In genomic region chr6:2855061-2855519, GRCh38 we compare ENCODE assay signal across 1 cellular context.
TF ChIP-seq lines count a peak whose summit lies in the region.

No MANE protein-coding gene starts in this region.

TF ChIP-seq in A549, 52 proteins besides CTCF, POLR2A, EP300 and RAD21 (continued from another document):
- TF ChIP-seq POLR2AphosphoS2 (conservative IDR thresholded peaks at IDR 0.05; ENCODE audit: low read length) (no peak), TFCP2L1 (CRISPR knock-in tag; IDR thresholded peaks at IDR 0.05) (no peak), KDM1A (IDR thresholded peaks at IDR 0.05; ENCODE audit: low read depth) (no peak)
